ENCODE assay signal across 23 cellular contexts in the genomic region with DNA sequence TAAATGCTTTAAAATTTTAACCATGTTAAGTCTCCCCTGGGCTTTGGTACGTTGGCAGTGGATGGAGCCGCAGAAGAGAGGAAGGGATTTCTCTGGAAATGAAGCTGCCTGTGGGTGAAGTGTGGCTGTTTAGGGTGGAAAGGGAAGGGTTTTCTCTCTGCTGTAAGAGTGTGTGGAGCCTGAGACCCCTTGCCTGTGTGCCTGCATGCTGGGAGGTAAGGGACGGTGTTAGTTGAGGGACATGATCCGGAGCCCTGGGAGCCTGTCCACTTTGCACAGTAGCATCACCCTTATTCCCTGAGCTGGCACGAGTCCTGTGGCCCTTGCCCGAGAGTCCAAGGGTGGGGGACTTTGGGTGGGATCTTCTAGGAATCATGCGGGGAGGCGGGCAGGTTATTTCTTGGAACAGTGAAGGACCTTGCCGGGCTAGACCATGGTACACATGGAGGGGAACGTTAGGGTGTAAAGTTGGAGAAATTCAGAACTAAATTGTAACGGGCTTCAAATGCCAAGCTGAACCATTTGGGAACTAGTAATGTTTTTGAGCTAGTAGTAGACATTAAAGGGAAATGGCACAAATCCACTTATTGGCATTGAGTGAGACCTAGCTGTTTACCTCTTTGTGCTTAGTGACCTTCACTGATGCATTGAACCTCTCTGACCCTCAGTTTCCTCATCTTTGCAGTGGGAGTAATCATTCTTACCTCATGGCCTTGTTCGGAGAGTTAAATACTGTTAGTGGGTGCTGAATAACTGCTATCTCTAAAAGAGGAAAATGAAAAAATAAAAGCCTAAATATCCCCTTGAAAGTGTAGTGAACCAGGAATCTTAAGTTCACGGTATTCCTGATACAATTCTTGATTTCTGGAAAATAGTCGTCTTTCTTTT. TPM values are rescaled to one million over a fixed set of nuclear protein-coding genes. Genes with fewer than 3 reads are reported as not detected.
DNase-seq lines count a peak whose midpoint lies in the region; ATAC-seq, FAIRE-seq and TF ChIP-seq lines count a peak whose summit lies in the region.
"Had no signal": no experiment of that assay in that cellular context is flagged by ENCODE, and none has a peak within 500 bp of the region (broad histone marks: within the 10 kb centered on the region; RNA-seq: fewer than 3 reads in every experiment).

No MANE protein-coding gene starts in this region.

- H3K27ac ChIP-seq in astrocyte (ENCODE audit: low read depth, low read length) (no peak overlapping the region), osteoblast (ENCODE audit: low read depth, low read length) (no peak overlapping the region), MM.1S (ENCODE audit: low read length) (no peak overlapping the region), mesendoderm (ENCODE audit: low read depth, low read length) (no peak overlapping the region)
- H3K27ac ChIP-seq: spleen had no signal

- no peaks in the 10 kb centered on the region for H3K9me3 ChIP-seq in astrocyte (ENCODE audit: insufficient read depth, low read depth, low read length)
- H3K9me3 ChIP-seq in osteoblast (ENCODE audit: low read depth, low read length): no peaks in the 10 kb centered on the region
- no peaks in the 10 kb centered on the region for H3K9me3 ChIP-seq in MM.1S (replicated peaks; ENCODE audit: insufficient read depth, low read length)
- H3K9me3 ChIP-seq: spleen had no signal

- FAIRE-seq in astrocyte (lab: Jason Lieb, UNC): no peak
- FAIRE-seq: bronchial epithelial cell, endothelial cell of umbilical vein had no signal

- H2BK15ac ChIP-seq in mesendoderm (replicated peaks; ENCODE audit: low read depth): no peak overlapping the region

- peak overlapping the region; percentile 87 for H3K4me3 Mint-ChIP-seq in stimulated activated naive CD8-positive, alpha-beta T cell treated with anti-CD3 and anti-CD28 coated beads, Interleukin-15, Interleukin-2, amounts not matched to agents 100 ng/mL and 50 ng/mL, for 24 hours
- H3K4me3 Mint-ChIP-seq in astrocyte (ENCODE audit: unreplicated experiment) (peak overlapping the region; percentile 88), nephron (peak overlapping the region; percentile 53 to 94 (median 86)), immature natural killer cell (no peak overlapping the region)
- H3K4me3 Mint-ChIP-seq: dendritic cell treated with granulocyte-macrophage colony-stimulating factor and Interleukin-4, amounts not matched to agents 40 ng/mL and 50 ng/mL, for 4 days had no signal

- peak overlapping the region; percentile 96 for H3K4me2 ChIP-seq in astrocyte (ENCODE audit: low read length)
- no peak overlapping the region for H3K4me2 ChIP-seq in osteoblast (ENCODE audit: insufficient read depth, low read length)
- H3K4me2 ChIP-seq in MM.1S (ENCODE audit: low read depth, low read length): no peak overlapping the region
- H3K4me2 ChIP-seq in mesendoderm (ENCODE audit: low read length): no peak overlapping the region

- TF ChIP-seq CTCF in astrocyte (IDR thresholded peaks at IDR 0.05; ENCODE audit: insufficient read depth, low read depth, low read length) (no peak), nephron (IDR thresholded peaks at IDR 0.05; ENCODE audit: unreplicated experiment in 3 of 3) (no peak), osteoblast (IDR thresholded peaks at IDR 0.05; ENCODE audit: extremely low read depth, low read depth, low read length) (no peak), MM.1S (IDR thresholded peaks at IDR 0.05; ENCODE audit: low read length) (no peak)

- H2BK120ac ChIP-seq in mesendoderm (ENCODE audit: low read depth, low read length): no peak overlapping the region

- H3K27me3 ChIP-seq in astrocyte (ENCODE audit: insufficient read depth, low read length): no peaks in the 10 kb centered on the region
- no peaks in the 10 kb centered on the region for H3K27me3 ChIP-seq in osteoblast (ENCODE audit: insufficient read depth, low read length)
- H3K27me3 ChIP-seq in MM.1S (replicated peaks; ENCODE audit: insufficient read depth, low read length): no peaks in the 10 kb centered on the region
- H3K27me3 ChIP-seq in mesendoderm (ENCODE audit: insufficient read depth, low read length, poor library complexity): no peaks in the 10 kb centered on the region
- H3K27me3 ChIP-seq: spleen had no signal

- H3K27ac Mint-ChIP-seq in stimulated activated naive CD8-positive, alpha-beta T cell treated with anti-CD3 and anti-CD28 coated beads, Interleukin-15, Interleukin-2, amounts not matched to agents 100 ng/mL and 50 ng/mL, for 24 hours: peak overlapping the region; percentile 52
- H3K27ac Mint-ChIP-seq in astrocyte (ENCODE audit: unreplicated experiment): peak overlapping the region; percentile 63
- H3K27ac Mint-ChIP-seq in nephron: no peak overlapping the region
- H3K27ac Mint-ChIP-seq in immature natural killer cell: peak overlapping the region in 1 of 6 donors; percentile 30
- H3K27ac Mint-ChIP-seq: dendritic cell treated with granulocyte-macrophage colony-stimulating factor and Interleukin-4, amounts not matched to agents 40 ng/mL and 50 ng/mL, for 4 days had no signal

- no peak overlapping the region for H2AFZ ChIP-seq in astrocyte (ENCODE audit: low read depth, low read length)
- no peak overlapping the region for H2AFZ ChIP-seq in osteoblast (ENCODE audit: low read length)
- no peak overlapping the region for H2AFZ ChIP-seq in MM.1S (ENCODE audit: low read length)

- no peak overlapping the region for H2BK5ac ChIP-seq in mesendoderm (ENCODE audit: low read length)

- H3K36me3 Mint-ChIP-seq in stimulated activated naive CD8-positive, alpha-beta T cell treated with anti-CD3 and anti-CD28 coated beads, Interleukin-15, Interleukin-2, amounts not matched to agents 100 ng/mL and 50 ng/mL, for 24 hours (ENCODE audit: low read depth): peaks cover 30% of the 10 kb centered on the region
- H3K36me3 Mint-ChIP-seq in astrocyte (ENCODE audit: low read depth, unreplicated experiment) (peaks cover 5% of the 10 kb centered on the region), nephron (ENCODE audit: low read depth) (no peaks in the 10 kb centered on the region), immature natural killer cell (no peaks in the 10 kb centered on the region)
- H3K36me3 Mint-ChIP-seq: naive thymus-derived CD8-positive, alpha-beta T cell had no signal

- H3K4me3 ChIP-seq in astrocyte (ENCODE audit: insufficient read depth, low read depth, low read length) (no peak overlapping the region), osteoblast (ENCODE audit: insufficient read depth, low read length) (no peak overlapping the region), MM.1S (ENCODE audit: low read length) (no peak overlapping the region), mesendoderm (ENCODE audit: low read length) (no peak overlapping the region)
- H3K4me3 ChIP-seq: spleen had no signal

- H3K79me2 ChIP-seq in astrocyte (ENCODE audit: insufficient read depth, low read length) (peaks cover 83% of the 10 kb centered on the region), osteoblast (ENCODE audit: insufficient read depth, low read length) (peaks cover 82% of the 10 kb centered on the region), MM.1S (ENCODE audit: low read length) (peaks cover 83% of the 10 kb centered on the region), mesendoderm (ENCODE audit: control insufficient read depth, insufficient read depth, low read length) (peaks cover 26% of the 10 kb centered on the region)

- H3K36me3 ChIP-seq in astrocyte (ENCODE audit: insufficient read depth, low read length) (no peaks in the 10 kb centered on the region), osteoblast (ENCODE audit: insufficient read depth, low read length) (no peaks in the 10 kb centered on the region), MM.1S (replicated peaks; ENCODE audit: insufficient read depth, low read length) (no peaks in the 10 kb centered on the region), mesendoderm (ENCODE audit: control insufficient read depth, insufficient read depth, low read length) (no peaks in the 10 kb centered on the region)
- H3K36me3 ChIP-seq: spleen had no signal

- no peak overlapping the region for H3K18ac ChIP-seq in mesendoderm (ENCODE audit: low read length)

- H3K9me2 ChIP-seq in MM.1S (replicated peaks; ENCODE audit: insufficient read depth, low read length): no peaks in the 10 kb centered on the region

- H3K9me3 Mint-ChIP-seq in stimulated activated naive CD8-positive, alpha-beta T cell treated with anti-CD3 and anti-CD28 coated beads, Interleukin-15, Interleukin-2, amounts not matched to agents 100 ng/mL and 50 ng/mL, for 24 hours: no peaks in the 10 kb centered on the region
- no peaks in the 10 kb centered on the region for H3K9me3 Mint-ChIP-seq in astrocyte (ENCODE audit: unreplicated experiment)
- no peaks in the 10 kb centered on the region for H3K9me3 Mint-ChIP-seq in nephron
- no peaks in the 10 kb centered on the region for H3K9me3 Mint-ChIP-seq in immature natural killer cell
- H3K9me3 Mint-ChIP-seq: activated T-cell treated with anti-CD3 and anti-CD28 coated beads, Interleukin-2, amount 50 U/mL, for 4 hours; CD8-positive, alpha-beta memory T cell; dendritic cell treated with granulocyte-macrophage colony-stimulating factor and Interleukin-4, amounts not matched to agents 40 ng/mL and 50 ng/mL, for 4 days; naive thymus-derived CD8-positive, alpha-beta T cell had no signal

- H3F3A ChIP-seq in MM.1S (ENCODE audit: insufficient read depth, low read length): peaks cover 17% of the 10 kb centered on the region

- H4K5ac ChIP-seq in mesendoderm (ENCODE audit: low read length): no peak overlapping the region

- H4K20me1 ChIP-seq in astrocyte (ENCODE audit: insufficient read depth, low read length) (peaks cover 74% of the 10 kb centered on the region), osteoblast (ENCODE audit: insufficient read depth, low read length) (peaks cover 54% of the 10 kb centered on the region), MM.1S (ENCODE audit: insufficient read depth, low read length) (peaks cover 12% of the 10 kb centered on the region; the same call in 1 of the 2 replicates)

- H3K56ac ChIP-seq in mesendoderm (ENCODE audit: low read length): no peak overlapping the region

- H3K9ac ChIP-seq in astrocyte (ENCODE audit: low read length) (no peak overlapping the region), MM.1S (ENCODE audit: low read length) (no peak overlapping the region), mesendoderm (ENCODE audit: low read length) (no peak overlapping the region)

- no CpG with 5 or more reads among the region's 14 CpGs for WGBS in mesendoderm (ENCODE audit: extremely low coverage, insufficient coverage, low lambda C conversion rate)

- H3K27me3 Mint-ChIP-seq in stimulated activated naive CD8-positive, alpha-beta T cell treated with anti-CD3 and anti-CD28 coated beads, Interleukin-15, Interleukin-2, amounts not matched to agents 100 ng/mL and 50 ng/mL, for 24 hours: no peaks in the 10 kb centered on the region
- H3K27me3 Mint-ChIP-seq in astrocyte (ENCODE audit: low read depth, unreplicated experiment) (no peaks in the 10 kb centered on the region), nephron (ENCODE audit: low read depth) (peaks cover 4% of the 10 kb centered on the region), immature natural killer cell (ENCODE audit: low read depth in 3 of 3) (peaks cover 0 to 10% (median 3%) of the 10 kb centered on the region in 3 donors)
- H3K27me3 Mint-ChIP-seq: CD8-positive, alpha-beta memory T cell; naive thymus-derived CD8-positive, alpha-beta T cell had no signal

- peaks cover 80% of the 10 kb centered on the region for H3K4me1 Mint-ChIP-seq in stimulated activated naive CD8-positive, alpha-beta T cell treated with anti-CD3 and anti-CD28 coated beads, Interleukin-15, Interleukin-2, amounts not matched to agents 100 ng/mL and 50 ng/mL, for 24 hours (ENCODE audit: low read depth)
- H3K4me1 Mint-ChIP-seq in astrocyte (ENCODE audit: low read depth, unreplicated experiment) (peaks cover 49% of the 10 kb centered on the region), nephron (peaks cover 57% of the 10 kb centered on the region), immature natural killer cell (peaks cover 27 to 61% of the 10 kb centered on the region in 2 donors)

- H4K8ac ChIP-seq in mesendoderm (ENCODE audit: low read depth, low read length): no peak overlapping the region

- ATAC-seq in stimulated activated naive CD8-positive, alpha-beta T cell treated with anti-CD3 and anti-CD28 coated beads, Interleukin-15, Interleukin-2, amounts not matched to agents 100 U/mL and 50 U/mL, for 24 hours: no peak
- ATAC-seq: activated T-cell treated with anti-CD3 and anti-CD28 coated beads, Interleukin-2, amount 50 U/mL, for 4 hours; naive thymus-derived CD8-positive, alpha-beta T cell had no signal

- H3K4ac ChIP-seq in mesendoderm (ENCODE audit: low read depth, low read length): no peak overlapping the region

- H3K23ac ChIP-seq in mesendoderm (ENCODE audit: low read length): no peak overlapping the region

- H3K79me1 ChIP-seq in mesendoderm (ENCODE audit: low read length): peaks cover 24% of the 10 kb centered on the region

- H3K4me1 ChIP-seq in astrocyte (ENCODE audit: insufficient read depth, low read length) (peaks cover 28% of the 10 kb centered on the region), osteoblast (ENCODE audit: insufficient read depth, low read length) (peaks cover 45% of the 10 kb centered on the region), MM.1S (ENCODE audit: low read length) (peaks cover 6% of the 10 kb centered on the region; the same call in 1 of the 2 replicates), mesendoderm (ENCODE audit: control insufficient read depth, low read depth, low read length) (peaks cover 5% of the 10 kb centered on the region)

- no peak for DNase-seq in stimulated activated naive CD8-positive, alpha-beta T cell treated with anti-CD3 and anti-CD28 coated beads, Interleukin-15, Interleukin-2, amounts not matched to agents 100 U/mL and 50 U/mL, for 24 hours
- DNase-seq in astrocyte (ENCODE audit: low read depth) (no peak), immature natural killer cell (no peak), osteoblast (ENCODE audit: insufficient read length, low spot score, missing footprints) (no peak), MM.1S (no peak), mesendoderm (no peak)
- DNase-seq: activated CD4-positive, alpha-beta T cell treated with anti-CD3 and anti-CD28 coated beads, Interleukin-2, amount 50 U/mL, for 1 hour; activated naive CD4-positive, alpha-beta T cell treated with anti-CD3 and anti-CD28 coated beads, Interleukin-2, amount 50 U/mL, for 16 hours; activated T-cell treated with anti-CD3 and anti-CD28 coated beads, Interleukin-2, amount 50 U/mL, for 4 hours; CD8-positive, alpha-beta memory T cell; KBM-7; mesenchymal stem cell; naive thymus-derived CD8-positive, alpha-beta T cell; NCI-H1092 treated with DMSO at 0.1 percent for 48 hours; NCI-H2081; SHP77; spleen; stimulated activated CD8-positive, alpha-beta memory T cell treated with anti-CD3 and anti-CD28 coated beads, Interleukin-4, amount 100 ng/mL, for 48 hours had no signal

- H2AK5ac ChIP-seq in mesendoderm (ENCODE audit: low read length): no peak overlapping the region

RNA-seq across cellular contexts. Expression of gene GALNT2, which starts 3.5 kb away (rescaled TPM):
- total RNA-seq in astrocyte: 507 and 634 TPM in 2 replicates
- 10 to 100 TPM; 18.5 to 30.0 (median 22.5) TPM for polyA plus RNA-seq in immature natural killer cell
- total RNA-seq in osteoblast: 81.9 and 83.2 TPM in 2 replicates
- 36.8 TPM for polyA plus RNA-seq in mesendoderm (2013, experiment 1 of 2)
- 37.2 TPM for polyA plus RNA-seq in mesendoderm (2013, experiment 2 of 2)

Comparison
In these comparisons a context has a peak if more than half of its experiments do, and no peak if none do; other contexts are left out.
1. H3K27ac Mint-ChIP-seq: peak in stimulated activated naive CD8-positive, alpha-beta T cell treated with anti-CD3 and anti-CD28 coated beads, Interleukin-15, Interleukin-2, amounts not matched to agents 100 ng/mL and 50 ng/mL, for 24 hours (single experiment) and astrocyte (single experiment); none in nephron (0 of 3).
2. H3K4me3 Mint-ChIP-seq: peak in stimulated activated naive CD8-positive, alpha-beta T cell treated with anti-CD3 and anti-CD28 coated beads, Interleukin-15, Interleukin-2, amounts not matched to agents 100 ng/mL and 50 ng/mL, for 24 hours (single experiment), astrocyte (single experiment) and nephron (3 of 3); none in immature natural killer cell (0 of 5).